In genomic region chr11:72812968-72813739, GRCh38 we compare ENCODE assay signal across 8 cellular contexts. TPM values are rescaled to one million over a fixed set of nuclear protein-coding genes. Genes with fewer than 3 reads are reported as not detected.
DNase-seq lines count a peak whose midpoint lies in the region; ATAC-seq and TF ChIP-seq lines count a peak whose summit lies in the region.

No MANE protein-coding gene starts in this region.

- H4K20me1 ChIP-seq in BLaER1 treated with 17β-estradiol and CSF1 and Interleukin-3, amounts not matched to agents 10 nM and 100 nM = peaks cover 0 to 13% (median 0%) of the 10 kb centered on the region in 11 experiments; a peak in 4 of 22 replicates

- H3K9ac ChIP-seq in BLaER1 treated with 17β-estradiol and CSF1 and Interleukin-3, amounts not matched to agents 10 nM and 100 nM = peak overlapping the region; percentile 92 to 100 (median 98)
- H3K9ac ChIP-seq in iPS-20b (ENCODE audit: low read depth, low read length) = peak overlapping the region; percentile 89

- peak; percentile 75 for DNase-seq in LoVo (ENCODE audit: low spot score)
- DNase-seq in T-helper 17 cell = peak; percentile 37 to 53 (median 49)
- DNase-seq in ascending aorta (ENCODE audit: low spot score in 2 of 2) = peak; percentile 61 to 93
- DNase-seq in stimulated activated CD4-positive, alpha-beta T cell treated with anti-CD3 and anti-CD28 coated beads, Interleukin-1b, Interleukin-23, amount 100 ng/mL, for 24 hours (ENCODE audit: low read depth in 4 of 4, low spot score in 1 of 4) = peak in 3 of 4 experiments; percentile 36 to 73 (median 51)

- peaks cover 26 to 58% (median 45%) of the 10 kb centered on the region in 11 experiments for H3K36me3 ChIP-seq in BLaER1 treated with 17β-estradiol and CSF1 and Interleukin-3, amounts not matched to agents 10 nM and 100 nM
- peaks cover 9 to 14% of the 10 kb centered on the region in 2 donors for H3K36me3 ChIP-seq in ascending aorta
- H3K36me3 ChIP-seq in iPS-20b (ENCODE audit: insufficient read depth, low read depth, low read length) = peaks cover 4% of the 10 kb centered on the region; the same call in 1 of the 2 replicates

- H3K4me2 ChIP-seq in BLaER1 treated with 17β-estradiol and CSF1 and Interleukin-3, amounts not matched to agents 10 nM and 100 nM = peak overlapping the region; percentile 86 to 100 (median 99)

- intact Hi-C loops in ascending aorta (cut with DNase I) = no loop called here

- peak overlapping the region; percentile 95 to 100 (median 98) for H3K27ac ChIP-seq in BLaER1 treated with 17β-estradiol and CSF1 and Interleukin-3, amounts not matched to agents 10 nM and 100 nM
- H3K27ac ChIP-seq in ascending aorta = peak overlapping the region; percentile 92 to 96
- no peak overlapping the region for H3K27ac ChIP-seq in iPS-20b (ENCODE audit: low read length)

- no peaks in the 10 kb centered on the region for H3K27me3 Mint-ChIP-seq in T-helper 17 cell

- ATAC-seq in GM19395 (IDR thresholded peaks at IDR 0.05; ENCODE audit: unreplicated experiment) = peak; percentile 41
- ATAC-seq in T-helper 17 cell = peak; percentile 26
- ATAC-seq in HG03108 (IDR thresholded peaks at IDR 0.05; ENCODE audit: unreplicated experiment) = no peak

- peaks cover 59 to 79% (median 62%) of the 10 kb centered on the region in 10 experiments for H3K4me1 ChIP-seq in BLaER1 treated with 17β-estradiol and CSF1 and Interleukin-3, amounts not matched to agents 10 nM and 100 nM
- peaks cover 10 to 29% of the 10 kb centered on the region in 2 donors for H3K4me1 ChIP-seq in ascending aorta
- H3K4me1 ChIP-seq in iPS-20b (ENCODE audit: insufficient read depth, low read length) = peaks cover 5% of the 10 kb centered on the region; the same call in 1 of the 2 replicates

- peak overlapping the region; percentile 66 to 92 (median 80) for H3K4me3 ChIP-seq in BLaER1 treated with 17β-estradiol and CSF1 and Interleukin-3, amounts not matched to agents 10 nM and 100 nM
- H3K4me3 ChIP-seq in ascending aorta = peak overlapping the region; percentile 81 to 85
- peak overlapping the region; percentile 85 for H3K4me3 ChIP-seq in iPS-20b (ENCODE audit: low read length)

- H3K36me3 Mint-ChIP-seq in T-helper 17 cell (ENCODE audit: low read depth) = peaks cover 7% of the 10 kb centered on the region

- peak overlapping the region; percentile 99 for H3K27ac Mint-ChIP-seq in T-helper 17 cell

- no peaks in the 10 kb centered on the region for H3K9me3 ChIP-seq in BLaER1 treated with 17β-estradiol and CSF1 and Interleukin-3, amounts not matched to agents 10 nM and 100 nM (replicated peaks in 1 of 11)
- H3K9me3 ChIP-seq in T-helper 17 cell (ENCODE audit: control insufficient read depth, low read length, poor library complexity, severe bottlenecking) = no peaks in the 10 kb centered on the region
- H3K9me3 ChIP-seq in ascending aorta = no peaks in the 10 kb centered on the region
- H3K9me3 ChIP-seq in iPS-20b (ENCODE audit: insufficient read depth, low read depth, low read length) = no peaks in the 10 kb centered on the region

- peak overlapping the region; percentile 99 for H3K4me3 Mint-ChIP-seq in T-helper 17 cell

- no peaks in the 10 kb centered on the region for H3K27me3 ChIP-seq in BLaER1 treated with 17β-estradiol and CSF1 and Interleukin-3, amounts not matched to agents 10 nM and 100 nM
- no peaks in the 10 kb centered on the region for H3K27me3 ChIP-seq in ascending aorta
- peaks cover 11% of the 10 kb centered on the region; the same call in 1 of the 2 replicates for H3K27me3 ChIP-seq in iPS-20b (ENCODE audit: insufficient read depth, low read length)

- H3K4me1 Mint-ChIP-seq in T-helper 17 cell = peaks cover 34% of the 10 kb centered on the region

- TF ChIP-seq CTCF in ascending aorta (IDR thresholded peaks at IDR 0.05) = peak; percentile 41 to 54 (median 41)

RNA-seq across cellular contexts. Expression of gene ATG16L2, which starts 1.1 kb away (rescaled TPM):
- total RNA-seq in T-helper 17 cell (100 to 1,000 TPM in 1 of 2 donors, 10 to 100 TPM in 1; 95.4 to 121 TPM), ascending aorta (21.2 TPM)

RNA-seq across cellular contexts. Expression of gene STARD10, which starts 19.3 kb away (rescaled TPM):
- total RNA-seq in T-helper 17 cell (10 to 100 TPM; 12.9 to 17.7 TPM), ascending aorta (20.9 TPM)
